In the genomic region with DNA sequence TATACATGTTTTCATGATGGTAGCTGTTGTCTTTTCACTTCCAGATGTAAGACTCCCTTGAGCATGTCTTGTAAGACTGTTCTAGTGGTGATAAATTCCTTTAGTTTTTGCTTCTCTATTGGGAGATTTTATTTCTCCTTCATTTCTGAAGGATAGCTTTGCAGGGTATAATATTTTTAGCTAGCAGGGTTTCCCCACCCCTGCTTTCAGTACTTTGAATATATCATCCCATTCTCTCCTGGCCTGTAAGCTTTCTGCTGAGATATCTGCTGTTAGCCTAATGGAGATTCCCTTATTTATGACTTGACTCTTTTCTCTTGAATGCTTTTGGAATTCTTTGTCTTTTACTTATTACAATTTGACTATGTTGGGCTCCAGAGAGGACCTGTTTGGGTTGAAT, we compare ENCODE assay signal across 1 cellular context.
TF ChIP-seq lines count a peak whose summit lies in the region.

No MANE protein-coding gene starts in this region.

TF ChIP-seq in K562, 482 proteins besides CTCF, POLR2A, EP300 and RAD21:
- TF ChIP-seq, protein P1, sequence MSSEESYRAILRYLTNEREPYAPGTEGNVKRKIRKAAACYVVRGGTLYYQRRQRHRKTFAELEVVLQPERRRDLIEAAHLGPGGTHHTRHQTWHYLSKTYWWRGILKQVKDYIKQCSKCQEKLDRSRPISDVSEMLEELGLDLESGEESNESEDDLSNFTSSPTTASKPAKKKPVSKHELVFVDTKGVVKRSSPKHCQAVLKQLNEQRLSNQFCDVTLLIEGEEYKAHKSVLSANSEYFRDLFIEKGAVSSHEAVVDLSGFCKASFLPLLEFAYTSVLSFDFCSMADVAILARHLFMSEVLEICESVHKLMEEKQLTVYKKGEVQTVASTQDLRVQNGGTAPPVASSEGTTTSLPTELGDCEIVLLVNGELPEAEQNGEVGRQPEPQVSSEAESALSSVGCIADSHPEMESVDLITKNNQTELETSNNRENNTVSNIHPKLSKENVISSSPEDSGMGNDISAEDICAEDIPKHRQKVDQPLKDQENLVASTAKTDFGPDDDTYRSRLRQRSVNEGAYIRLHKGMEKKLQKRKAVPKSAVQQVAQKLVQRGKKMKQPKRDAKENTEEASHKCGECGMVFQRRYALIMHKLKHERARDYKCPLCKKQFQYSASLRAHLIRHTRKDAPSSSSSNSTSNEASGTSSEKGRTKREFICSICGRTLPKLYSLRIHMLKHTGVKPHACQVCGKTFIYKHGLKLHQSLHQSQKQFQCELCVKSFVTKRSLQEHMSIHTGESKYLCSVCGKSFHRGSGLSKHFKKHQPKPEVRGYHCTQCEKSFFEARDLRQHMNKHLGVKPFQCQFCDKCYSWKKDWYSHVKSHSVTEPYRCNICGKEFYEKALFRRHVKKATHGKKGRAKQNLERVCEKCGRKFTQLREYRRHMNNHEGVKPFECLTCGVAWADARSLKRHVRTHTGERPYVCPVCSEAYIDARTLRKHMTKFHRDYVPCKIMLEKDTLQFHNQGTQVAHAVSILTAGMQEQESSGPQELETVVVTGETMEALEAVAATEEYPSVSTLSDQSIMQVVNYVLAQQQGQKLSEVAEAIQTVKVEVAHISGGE (CRISPR knock-in tag; IDR thresholded peaks at IDR 0.05): no peak
- TF ChIP-seq L3MBTL2 (IDR thresholded peaks at IDR 0.05): no peak
- no peak for TF ChIP-seq MCM7 (IDR thresholded peaks at IDR 0.05)
- TF ChIP-seq ZFP1 (CRISPR knock-in tag; IDR thresholded peaks at IDR 0.05): peak; percentile 68; the same call in 1 of the 2 replicates
